34 cellular contexts compared by ENCODE assay signal in genomic region chr21:31941694-31942093, GRCh38.
"Had no signal": no experiment of that assay in that cellular context is flagged by ENCODE, and none has a peak within 500 bp of the region (broad histone marks: within the 10 kb centered on the region; RNA-seq: fewer than 3 reads in every experiment).

No MANE protein-coding gene starts in this region.

- H3K27me3 ChIP-seq: body of pancreas, brain microvascular endothelial cell, breast epithelium had no signal

- H3K27ac ChIP-seq: adrenal gland, body of pancreas, brain microvascular endothelial cell, breast epithelium, VCaP had no signal

- H3K4me3 Mint-ChIP-seq: activated B cell treated with CpG ODN at 0.5 μM for 24 hours; activated CD4-positive, alpha-beta memory T cell treated with anti-CD3 and anti-CD28 coated beads for 36 hours; activated CD4-positive, alpha-beta T cell treated with anti-CD3 and anti-CD28 coated beads, Interleukin-2, amount 10 ng/mL, durations not matched to agents 24 days and 14 days; activated CD8-positive, alpha-beta T cell treated with anti-CD3 and anti-CD28 coated beads for 36 hours; activated naive CD4-positive, alpha-beta T cell treated with anti-CD3 and anti-CD28 coated beads for 36 hours; activated naive CD8-positive, alpha-beta T cell treated with anti-CD3 and anti-CD28 coated beads for 36 hours; activated T-cell treated with anti-CD3 and anti-CD28 coated beads, Interleukin-2, amount 50 U/mL, for 4 hours; activated T-cell treated with anti-CD3 and anti-CD28 coated beads, Interleukin-2, amount 50 U/mL, for 72 hours; activated T-helper 1 cell treated with anti-CD3 and anti-CD28 coated beads, Interleukin-12 subunit alpha, Interleukin-12 subunit beta, Interleukin-2, Interleukin-4 antibody, amounts not matched to agents 30 ng/mL and 10 ng/mL and 1 ng/mL, durations not matched to agents 14 hours and 24 hours and 36 hours; activated T-helper 17 cell treated with anti-CD3 and anti-CD28 coated beads, Interleukin-2, amount 50 U/mL, for 72 hours; T-cell; T-helper 17 cell; T-helper 2 cell treated with Interferon-gamma antibody and Interleukin-4, amounts not matched to agents 5 μg/mL and 100 μg/mL, for 36 hours had no signal

- H3K9me3 ChIP-seq: adrenal gland, body of pancreas, breast epithelium had no signal

- H3K4me1 ChIP-seq: adrenal gland, breast epithelium had no signal

- DNase-seq: activated B cell treated with CpG ODN at 0.5 μM for 24 hours; activated CD4-positive, alpha-beta memory T cell treated with anti-CD3 and anti-CD28 coated beads for 36 hours; activated CD4-positive, alpha-beta T cell treated with anti-CD3 and anti-CD28 coated beads for 4 hours; activated CD4-positive, alpha-beta T cell treated with anti-CD3 and anti-CD28 coated beads, Interleukin-2, amount 10 ng/mL, durations not matched to agents 24 days and 14 days; activated CD4-positive, alpha-beta T cell treated with anti-CD3 and anti-CD28 coated beads, Interleukin-2, amount 50 U/mL, for 1 hour; activated CD4-positive, alpha-beta T cell treated with anti-CD3 and anti-CD28 coated beads, Interleukin-2, amount 50 U/mL, for 4 hours; activated CD4-positive, CD25-positive, alpha-beta regulatory T cell treated with anti-CD3 and anti-CD28 coated beads, Interleukin-2, amount 50 U/mL, for 72 hours; activated CD8-positive, alpha-beta memory T cell treated with anti-CD3 and anti-CD28 coated beads, Interleukin-2, amount 50 U/mL, for 4 hours; activated CD8-positive, alpha-beta T cell treated with anti-CD3 and anti-CD28 coated beads for 36 hours; activated effector memory CD4-positive, alpha-beta T cell treated with anti-CD3 and anti-CD28 coated beads, Interleukin-2, amount 50 U/mL, for 16 hours; activated gamma-delta T cell treated with Interleukin-2 at 50 U/mL for 16 hours; activated naive CD4-positive, alpha-beta T cell; activated naive CD4-positive, alpha-beta T cell treated with anti-CD3 and anti-CD28 coated beads for 36 hours; activated naive CD4-positive, alpha-beta T cell treated with anti-CD3 and anti-CD28 coated beads, Interleukin-2, amount 50 U/mL, for 16 hours; activated naive CD8-positive, alpha-beta T cell treated with anti-CD3 and anti-CD28 coated beads for 36 hours; activated T-cell treated with anti-CD3 and anti-CD28 coated beads for 4 hours; activated T-cell treated with anti-CD3 and anti-CD28 coated beads, Interleukin-2, amount 50 U/mL, for 1 hour; activated T-cell treated with anti-CD3 and anti-CD28 coated beads, Interleukin-2, amount 50 U/mL, for 4 hours; activated T-cell treated with anti-CD3 and anti-CD28 coated beads, Interleukin-2, amount 50 U/mL, for 72 hours; adrenal gland; amniotic stem cell; aorta; body of pancreas; brain microvascular endothelial cell; central memory CD4-positive, alpha-beta T cell; T-cell; T-helper 17 cell; T-helper 9 cell had no signal

- H3K27me3 Mint-ChIP-seq: activated T-helper 17 cell treated with anti-CD3 and anti-CD28 coated beads, Interleukin-2, amount 50 U/mL, for 72 hours had no signal

- H3K9me3 Mint-ChIP-seq: activated B cell treated with CpG ODN at 0.5 μM for 24 hours; activated CD4-positive, alpha-beta memory T cell treated with anti-CD3 and anti-CD28 coated beads for 36 hours; activated CD4-positive, alpha-beta T cell treated with anti-CD3 and anti-CD28 coated beads, Interleukin-2, amount 10 ng/mL, durations not matched to agents 24 days and 14 days; activated CD8-positive, alpha-beta T cell treated with anti-CD3 and anti-CD28 coated beads for 36 hours; activated naive CD4-positive, alpha-beta T cell treated with anti-CD3 and anti-CD28 coated beads for 36 hours; activated naive CD4-positive, alpha-beta T cell treated with anti-CD3 and anti-CD28 coated beads, Interleukin-2, amount 50 U/mL, for 72 hours; activated naive CD8-positive, alpha-beta T cell treated with anti-CD3 and anti-CD28 coated beads for 36 hours; activated T-cell treated with anti-CD3 and anti-CD28 coated beads, Interleukin-2, amount 50 U/mL, for 4 hours; activated T-cell treated with anti-CD3 and anti-CD28 coated beads, Interleukin-2, amount 50 U/mL, for 72 hours; activated T-helper 1 cell treated with anti-CD3 and anti-CD28 coated beads, Interleukin-12 subunit alpha, Interleukin-12 subunit beta, Interleukin-2, Interleukin-4 antibody, amounts not matched to agents 30 ng/mL and 10 ng/mL and 1 ng/mL, durations not matched to agents 14 hours and 24 hours and 36 hours; activated T-helper 17 cell treated with anti-CD3 and anti-CD28 coated beads, Interleukin-2, amount 50 U/mL, for 72 hours; T-cell; T-helper 2 cell treated with Interferon-gamma antibody and Interleukin-4, amounts not matched to agents 5 μg/mL and 100 μg/mL, for 36 hours had no signal

- H3K36me3 ChIP-seq: adrenal gland, brain microvascular endothelial cell, breast epithelium had no signal

- ATAC-seq: activated CD8-positive, alpha-beta T cell treated with anti-CD3 and anti-CD28 coated beads for 36 hours; activated naive CD4-positive, alpha-beta T cell treated with anti-CD3 and anti-CD28 coated beads, Interleukin-2, amount 50 U/mL, for 72 hours; activated T-cell treated with anti-CD3 and anti-CD28 coated beads, Interleukin-2, amount 50 U/mL, for 4 hours; activated T-cell treated with anti-CD3 and anti-CD28 coated beads, Interleukin-2, amount 50 U/mL, for 72 hours; activated T-helper 17 cell treated with anti-CD3 and anti-CD28 coated beads, Interleukin-2, amount 50 U/mL, for 72 hours; body of pancreas; T-cell; T-helper 17 cell had no signal

- H3K4me3 ChIP-seq: adrenal gland, body of pancreas, breast epithelium had no signal

- H3K27ac Mint-ChIP-seq: activated B cell treated with CpG ODN at 0.5 μM for 24 hours; activated CD4-positive, alpha-beta memory T cell treated with anti-CD3 and anti-CD28 coated beads for 36 hours; activated CD4-positive, alpha-beta T cell treated with anti-CD3 and anti-CD28 coated beads, Interleukin-2, amount 10 ng/mL, durations not matched to agents 24 days and 14 days; activated CD8-positive, alpha-beta T cell treated with anti-CD3 and anti-CD28 coated beads for 36 hours; activated naive CD4-positive, alpha-beta T cell treated with anti-CD3 and anti-CD28 coated beads for 36 hours; activated naive CD4-positive, alpha-beta T cell treated with anti-CD3 and anti-CD28 coated beads, Interleukin-2, amount 50 U/mL, for 72 hours; activated naive CD8-positive, alpha-beta T cell treated with anti-CD3 and anti-CD28 coated beads for 36 hours; activated T-cell treated with anti-CD3 and anti-CD28 coated beads, Interleukin-2, amount 50 U/mL, for 72 hours; activated T-helper 1 cell treated with anti-CD3 and anti-CD28 coated beads, Interleukin-12 subunit alpha, Interleukin-12 subunit beta, Interleukin-2, Interleukin-4 antibody, amounts not matched to agents 30 ng/mL and 10 ng/mL and 1 ng/mL, durations not matched to agents 14 hours and 24 hours and 36 hours; activated T-helper 17 cell treated with anti-CD3 and anti-CD28 coated beads, Interleukin-2, amount 50 U/mL, for 72 hours; T-cell; T-helper 17 cell; T-helper 2 cell treated with Interferon-gamma antibody and Interleukin-4, amounts not matched to agents 5 μg/mL and 100 μg/mL, for 36 hours had no signal

- H3K36me3 Mint-ChIP-seq: activated CD4-positive, alpha-beta memory T cell treated with anti-CD3 and anti-CD28 coated beads for 36 hours; activated naive CD4-positive, alpha-beta T cell treated with anti-CD3 and anti-CD28 coated beads, Interleukin-2, amount 50 U/mL, for 72 hours; T-cell had no signal

- H3K4me1 Mint-ChIP-seq: activated B cell treated with CpG ODN at 0.5 μM for 24 hours; activated CD4-positive, alpha-beta T cell treated with anti-CD3 and anti-CD28 coated beads, Interleukin-2, amount 10 ng/mL, durations not matched to agents 24 days and 14 days; activated T-helper 17 cell treated with anti-CD3 and anti-CD28 coated beads, Interleukin-2, amount 50 U/mL, for 72 hours; T-cell; T-helper 17 cell had no signal
